23 cellular contexts compared by ENCODE assay signal in the genomic region with DNA sequence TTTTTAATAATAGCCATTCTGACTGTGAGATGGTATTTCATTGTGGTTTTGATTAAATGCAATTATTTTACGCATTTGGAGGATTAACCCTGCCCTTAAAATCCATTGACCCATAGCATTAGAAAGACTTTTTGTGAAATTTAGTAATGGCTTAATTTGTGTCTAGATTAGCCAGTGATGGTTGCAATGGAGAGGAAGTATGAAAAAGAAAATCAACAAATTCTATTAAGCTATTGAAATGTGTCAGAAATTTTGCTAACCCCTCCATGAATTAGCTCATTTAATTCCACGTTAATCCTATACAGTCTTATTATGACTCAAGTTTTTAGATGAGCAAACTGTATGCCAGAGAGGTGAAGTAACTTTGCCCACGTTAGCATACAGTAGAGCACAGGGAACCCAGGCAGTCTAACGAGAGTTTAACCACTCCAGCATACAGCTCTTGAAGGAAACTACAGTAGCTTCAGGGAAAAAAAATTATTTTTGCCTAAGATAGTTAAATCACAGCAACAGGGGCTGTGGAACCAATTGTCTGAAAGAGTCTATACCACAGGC.
"Had no signal": no experiment of that assay in that cellular context is flagged by ENCODE, and none has a peak within 500 bp of the region (broad histone marks: within the 10 kb centered on the region; RNA-seq: fewer than 3 reads in every experiment).

No MANE protein-coding gene starts in this region.

- H3K27ac Mint-ChIP-seq: activated CD4-positive, alpha-beta T cell treated with anti-CD3 and anti-CD28 coated beads for 36 hours; activated naive CD8-positive, alpha-beta T cell; naive thymus-derived CD8-positive, alpha-beta T cell had no signal

- H2AFZ ChIP-seq: hepatocyte had no signal

- H3K4me3 Mint-ChIP-seq: activated CD4-positive, alpha-beta T cell treated with anti-CD3 and anti-CD28 coated beads for 36 hours; activated naive CD8-positive, alpha-beta T cell; naive thymus-derived CD8-positive, alpha-beta T cell; neural crest cell had no signal

- H3K27me3 ChIP-seq: brain microvascular endothelial cell, gastroesophageal sphincter, hepatocyte, pancreas, sigmoid colon, tibial nerve had no signal

- H3K4me1 ChIP-seq: gastroesophageal sphincter, pancreas, prostate gland, sigmoid colon, tibial nerve had no signal

- H3K36me3 Mint-ChIP-seq: activated naive CD8-positive, alpha-beta T cell had no signal

- DNase-seq: activated CD4-positive, alpha-beta T cell treated with anti-CD3 and anti-CD28 coated beads for 36 hours; activated CD4-positive, CD25-positive, alpha-beta regulatory T cell; activated CD8-positive, alpha-beta memory T cell treated with anti-CD3 and anti-CD28 coated beads for 24 hours; activated effector memory CD4-positive, alpha-beta T cell treated with Interleukin-2 at 50 U/mL for 16 hours; activated naive CD4-positive, alpha-beta T cell treated with Interleukin-2 at 50 U/mL for 16 hours; aorta; central memory CD4-positive, alpha-beta T cell; effector CD4-positive, alpha-beta T cell; erythroblast; left cardiac atrium; left ventricle myocardium superior; naive thymus-derived CD8-positive, alpha-beta T cell; pancreas; retina; sigmoid colon; stimulated activated naive CD4-positive, alpha-beta T cell had no signal

- H3K27ac ChIP-seq: brain microvascular endothelial cell, gastroesophageal sphincter, hepatocyte, pancreas, prostate gland, sigmoid colon had no signal

- H3K4me3 ChIP-seq: gastroesophageal sphincter, hepatocyte, pancreas, prostate gland, sigmoid colon, tibial nerve had no signal

- H3K4me2 ChIP-seq: hepatocyte had no signal

- H3K4me1 Mint-ChIP-seq: activated CD4-positive, alpha-beta T cell treated with anti-CD3 and anti-CD28 coated beads for 36 hours; naive thymus-derived CD8-positive, alpha-beta T cell; neural crest cell had no signal

- ATAC-seq: activated CD4-positive, alpha-beta T cell treated with anti-CD3 and anti-CD28 coated beads for 36 hours; gastroesophageal sphincter; left cardiac atrium; left ventricle myocardium superior; naive thymus-derived CD8-positive, alpha-beta T cell; pancreas had no signal

- H3K79me2 ChIP-seq: hepatocyte had no signal

- H3K36me3 ChIP-seq: brain microvascular endothelial cell, gastroesophageal sphincter, pancreas, prostate gland, sigmoid colon, tibial nerve had no signal

- H3K9me3 ChIP-seq: pancreas, prostate gland, sigmoid colon, tibial nerve had no signal
